In the genomic region with DNA sequence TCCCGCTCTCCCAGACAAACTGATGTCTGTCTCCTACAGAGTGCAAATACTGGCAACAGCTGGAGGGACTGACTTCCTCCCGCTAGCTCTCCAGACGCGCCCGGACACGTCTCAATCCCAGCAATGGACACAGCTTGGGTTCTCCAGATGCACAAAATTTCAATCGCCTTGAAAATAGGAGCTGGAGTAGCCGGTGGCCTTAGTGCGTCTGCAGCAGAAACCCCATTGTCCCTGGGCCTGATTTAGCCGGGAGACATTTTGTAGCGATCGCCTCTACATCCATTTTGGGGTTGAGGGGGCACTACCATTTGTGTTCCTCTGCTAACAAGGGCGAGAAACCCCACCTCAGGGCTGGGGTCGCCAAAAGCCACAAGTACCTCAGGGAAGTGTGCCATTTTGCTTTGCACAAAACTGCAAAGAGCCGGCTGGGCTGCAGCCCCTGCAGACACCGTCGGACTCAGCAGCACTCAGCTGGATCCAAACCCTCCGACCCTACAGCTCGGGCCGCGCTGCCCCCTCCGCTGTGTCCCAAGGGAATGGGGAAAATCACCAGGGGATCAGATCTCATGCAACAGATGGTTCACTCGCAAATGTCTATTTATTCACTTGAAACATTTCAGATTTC, we compare ENCODE assay signal across 8 cellular contexts. TPM values are rescaled to one million over a fixed set of nuclear protein-coding genes. Genes with fewer than 3 reads are reported as not detected.
DNase-seq lines count a peak whose midpoint lies in the region; ATAC-seq and TF ChIP-seq lines count a peak whose summit lies in the region.
"Had no signal": no experiment of that assay in that cellular context is flagged by ENCODE, and none has a peak within 500 bp of the region (broad histone marks: within the 10 kb centered on the region; RNA-seq: fewer than 3 reads in every experiment).

No MANE protein-coding gene starts in this region.

- H3K27ac ChIP-seq in SJCRH30 (peak overlapping the region; percentile 98), iPS-18a (ENCODE audit: low read length) (peak overlapping the region; percentile 92), tibial artery (peak overlapping the region in 1 of 2 donors; percentile 61)

- no peak for TF ChIP-seq CTCF in tibial artery (IDR thresholded peaks at IDR 0.05)

- no peaks in the 10 kb centered on the region for H3K9me3 Mint-ChIP-seq in activated naive CD4-positive, alpha-beta T cell treated with anti-CD3 and anti-CD28 coated beads for 36 hours

- ATAC-seq in HG03108 (IDR thresholded peaks at IDR 0.05; ENCODE audit: unreplicated experiment) = no peak

- H3K36me3 ChIP-seq in SJCRH30 (no peaks in the 10 kb centered on the region), iPS-18a (ENCODE audit: control insufficient read depth, low read depth, low read length) (no peaks in the 10 kb centered on the region), tibial artery (no peaks in the 10 kb centered on the region)

- no peak overlapping the region for H3K27ac Mint-ChIP-seq in activated naive CD4-positive, alpha-beta T cell treated with anti-CD3 and anti-CD28 coated beads for 36 hours

- peak overlapping the region; percentile 55 for H3K4me3 ChIP-seq in SJCRH30
- peak overlapping the region; percentile 29 for H3K4me3 ChIP-seq in iPS-18a (ENCODE audit: low read length)
- H3K4me3 ChIP-seq in tibial artery = peak overlapping the region; percentile 29 to 45

- intact Hi-C loops in tibial artery (cut with DNase I; ENCODE audit: low total_unique reads) = loop anchor here (10.0 kb wide), 2 partner anchors 122 to 392 kb away; a partner anchor contains a TSS
- intact Hi-C loops in activated naive CD4-positive, alpha-beta T cell treated with anti-CD3 and anti-CD28 coated beads for 36 hours (cut with micrococcal nuclease) = loop anchor here (10.0 kb wide), 1 partner anchor 762 kb away; no protein-coding TSS in a partner anchor

- CTCF ChIA-PET in activated naive CD4-positive, alpha-beta T cell treated with anti-CD3 and anti-CD28 coated beads for 36 hours (lab: Charles Lee) = interaction anchor here (1.5 to 1.9 kb wide), 2 partner anchors 8 to 29 kb away, joined by 6 to 8 read pairs; no protein-coding TSS in a partner anchor

- DNase-seq in NCI-H1105 (lab: John Stamatoyannopoulos, UW) = peak; percentile 87
- DNase-seq in SJCRH30 = peak; percentile 91 to 95
- DNase-seq in tibial artery = no peak
- DNase-seq in activated gamma-delta T cell (lab: John Stamatoyannopoulos, UW) = no peak
- DNase-seq in activated naive CD4-positive, alpha-beta T cell treated with anti-CD3 and anti-CD28 coated beads for 36 hours = no peak

- H3K27me3 ChIP-seq in SJCRH30 (no peaks in the 10 kb centered on the region), iPS-18a (ENCODE audit: control insufficient read depth, insufficient read depth, low read length) (no peaks in the 10 kb centered on the region), tibial artery (no peaks in the 10 kb centered on the region)

- no peaks in the 10 kb centered on the region for H3K9me3 ChIP-seq in SJCRH30 (replicated peaks)
- no peaks in the 10 kb centered on the region for H3K9me3 ChIP-seq in iPS-18a (ENCODE audit: control insufficient read depth, low read depth, low read length)
- H3K9me3 ChIP-seq in tibial artery = no peaks in the 10 kb centered on the region

- H3K4me1 Mint-ChIP-seq in activated naive CD4-positive, alpha-beta T cell treated with anti-CD3 and anti-CD28 coated beads for 36 hours (ENCODE audit: low read depth) = peaks cover 42% of the 10 kb centered on the region

- peak overlapping the region; percentile 83 for H3K9ac ChIP-seq in iPS-18a (ENCODE audit: low read length)

- H3K27me3 Mint-ChIP-seq in activated naive CD4-positive, alpha-beta T cell treated with anti-CD3 and anti-CD28 coated beads for 36 hours (ENCODE audit: low read depth) = no peaks in the 10 kb centered on the region

- H3K4me3 Mint-ChIP-seq in activated naive CD4-positive, alpha-beta T cell treated with anti-CD3 and anti-CD28 coated beads for 36 hours = no peak overlapping the region

- H3K36me3 Mint-ChIP-seq in activated naive CD4-positive, alpha-beta T cell treated with anti-CD3 and anti-CD28 coated beads for 36 hours (ENCODE audit: low read depth) = no peaks in the 10 kb centered on the region

- peaks cover 43% of the 10 kb centered on the region for H3K4me1 ChIP-seq in SJCRH30
- peaks cover 50% of the 10 kb centered on the region for H3K4me1 ChIP-seq in iPS-18a (ENCODE audit: control insufficient read depth, low read depth, low read length)
- H3K4me1 ChIP-seq in tibial artery = peaks cover 0 to 41% (median 20%) of the 10 kb centered on the region in 4 donors

RNA-seq across cellular contexts. Expression of a gene that starts 5.9 kb away (rescaled TPM):
- 1.9 and 2.0 TPM in 2 replicates for total RNA-seq in SJCRH30 (2014; rRNA removed; shearing (Covaris generic))
- not detected for total RNA-seq in activated naive CD4-positive, alpha-beta T cell treated with anti-CD3 and anti-CD28 coated beads for 36 hours
- total RNA-seq: RPMI7951 had no signal

RNA-seq across cellular contexts. Expression of a gene that starts 20.4 kb away (rescaled TPM):
- total RNA-seq in SJCRH30 (2014; rRNA removed; shearing (Covaris generic)) = 3.2 and 4.8 TPM in 2 replicates
- not detected for total RNA-seq in activated naive CD4-positive, alpha-beta T cell treated with anti-CD3 and anti-CD28 coated beads for 36 hours

Comparison
In these comparisons a context has a peak if more than half of its experiments do, and no peak if none do; other contexts are left out.
1. DNase-seq: peak in NCI-H1105 (single experiment) and SJCRH30 (2 of 2); none in tibial artery (0 of 2), activated gamma-delta T cell (single experiment) and activated naive CD4-positive, alpha-beta T cell treated with anti-CD3 and anti-CD28 coated beads for 36 hours (single experiment).
2. Peak in every context shown above with its lines, with median percentiles within 50 percentile points of each other: H3K4me3 ChIP-seq.